14 cellular contexts compared by ENCODE assay signal in the genomic region with DNA sequence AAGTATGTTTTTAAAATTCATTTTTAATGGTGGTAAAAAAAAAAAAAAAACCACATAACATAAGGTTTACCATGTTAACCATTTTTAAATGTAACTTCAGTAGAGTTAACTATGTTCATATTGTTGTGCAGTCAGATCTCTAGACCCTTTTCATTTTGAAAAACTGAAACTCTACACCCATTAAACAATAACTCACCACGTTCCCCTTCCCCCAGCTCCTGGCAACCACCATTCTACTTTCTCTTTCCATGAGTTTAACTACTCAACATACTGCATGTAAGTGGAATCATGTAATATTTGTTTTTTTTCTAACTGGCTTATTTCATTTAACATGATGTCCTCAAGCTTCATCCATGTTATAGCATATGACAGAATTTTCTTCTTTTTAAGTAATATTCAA.
A peak's percentile ranks its signal among the peaks of the same experiment; 100 is the strongest.
DNase-seq lines count a peak whose midpoint lies in the region; ATAC-seq and TF ChIP-seq lines count a peak whose summit lies in the region.
"Had no signal": no experiment of that assay in that cellular context is flagged by ENCODE, and none has a peak within 500 bp of the region (broad histone marks: within the 10 kb centered on the region; RNA-seq: fewer than 3 reads in every experiment).

No MANE protein-coding gene starts in this region.

- no peaks in the 10 kb centered on the region for H3K27me3 ChIP-seq in KMS-11 (ENCODE audit: insufficient read depth, low read depth)

- no peak overlapping the region for H3K27ac ChIP-seq in KMS-11

- H2AFZ ChIP-seq in KMS-11 (ENCODE audit: low read depth): no peak overlapping the region

- H3K36me3 Mint-ChIP-seq in osteocyte (ENCODE audit: unreplicated experiment): peaks cover 3% of the 10 kb centered on the region

- H3K4me2 ChIP-seq in KMS-11: peak overlapping the region; percentile 12; the same call in 1 of the 2 replicates

- no peak overlapping the region for H3K4me3 ChIP-seq in KMS-11 (IDR thresholded peaks at IDR 0.05; ENCODE audit: insufficient read depth, low read depth, low read length)
- H3K4me3 ChIP-seq: skin epidermis had no signal

- no peaks in the 10 kb centered on the region for H3K36me3 ChIP-seq in KMS-11 (ENCODE audit: insufficient read depth)

- ATAC-seq in HG02642 (IDR thresholded peaks at IDR 0.05; ENCODE audit: poor library complexity, unreplicated experiment): peak; percentile 64
- no peak for ATAC-seq in GM21717 (IDR thresholded peaks at IDR 0.05; ENCODE audit: unreplicated experiment)
- ATAC-seq: SK-N-SH treated with all-trans-retinoic acid at 6 μM for 48 hours had no signal

- H3K4me3 Mint-ChIP-seq in osteocyte (ENCODE audit: unreplicated experiment): no peak overlapping the region

- peak overlapping the region; percentile 55 for H3K27ac Mint-ChIP-seq in osteocyte (ENCODE audit: unreplicated experiment)

- TF ChIP-seq CTCF in KMS-11 (conservative IDR thresholded peaks at IDR 0.05; ENCODE audit: low read depth, low read length): no peak
- no peak for TF ChIP-seq CTCF in osteocyte (IDR thresholded peaks at IDR 0.05)

- H3K27me3 Mint-ChIP-seq in osteocyte (ENCODE audit: unreplicated experiment): no peaks in the 10 kb centered on the region

- H3K79me2 ChIP-seq in KMS-11 (ENCODE audit: insufficient read depth, low read depth): no peaks in the 10 kb centered on the region

- peaks cover 48% of the 10 kb centered on the region for H3K4me1 ChIP-seq in KMS-11 (ENCODE audit: low read depth, poor library complexity, severe bottlenecking)

- DNase-seq in NCI-H2107 treated with DMSO at 0.1 percent for 48 hours (lab: John Stamatoyannopoulos, UW; ENCODE audit: unreplicated experiment) (peak; percentile 65), NCI-H2107 (lab: John Stamatoyannopoulos, UW) (no peak), osteocyte (ENCODE audit: extremely low spot score, unreplicated experiment) (no peak), LoVo (ENCODE audit: low spot score) (no peak)
- DNase-seq in stimulated activated CD4-positive, alpha-beta T cell treated with anti-CD3 and anti-CD28 coated beads, Interleukin-2, amount 100 ng/mL, for 24 hours: no peak
- DNase-seq: amygdala, EL, hypothalamus, NCI-H526 had no signal

- no peaks in the 10 kb centered on the region for H3K9me3 Mint-ChIP-seq in osteocyte (ENCODE audit: unreplicated experiment)

- H3K4me1 Mint-ChIP-seq in osteocyte (ENCODE audit: unreplicated experiment): peaks cover 29% of the 10 kb centered on the region

- H4K20me1 ChIP-seq in KMS-11 (ENCODE audit: insufficient read depth): no peaks in the 10 kb centered on the region

- no peak overlapping the region for H3K9ac ChIP-seq in KMS-11
